8 cellular contexts compared by ENCODE assay signal in genomic region chr5:1140188-1140817, GRCh38. TPM values are rescaled to one million over a fixed set of nuclear protein-coding genes. Genes with fewer than 3 reads are reported as not detected.
DNase-seq lines count a peak whose midpoint lies in the region; ATAC-seq and TF ChIP-seq lines count a peak whose summit lies in the region.

No MANE protein-coding gene starts in this region.

- no peak overlapping the region for H3K27ac Mint-ChIP-seq in activated T-cell treated with anti-CD3 and anti-CD28 coated beads, Interleukin-2, amount 50 U/mL, for 24 hours

- intact Hi-C loops in thyroid gland (cut with DNase I) = no loop called here

- H4K20me1 ChIP-seq in OCI-LY3 (ENCODE audit: insufficient read depth, low read length) = no peaks in the 10 kb centered on the region

- H3K36me3 ChIP-seq in OCI-LY3 (replicated peaks; ENCODE audit: low read depth, low read length) (no peaks in the 10 kb centered on the region), thyroid gland (no peaks in the 10 kb centered on the region)

- H3K27ac ChIP-seq in 22Rv1 = no peak overlapping the region
- peak overlapping the region; percentile 66 for H3K27ac ChIP-seq in OCI-LY3 (ENCODE audit: low read length)
- H3K27ac ChIP-seq in thyroid gland = no peak overlapping the region

- WGBS in thyroid gland, 2 donors = 25 to 37% methylated on average over 8 to 19 of the region's 22 CpGs

- H3K36me3 Mint-ChIP-seq in activated T-cell treated with anti-CD3 and anti-CD28 coated beads, Interleukin-2, amount 50 U/mL, for 24 hours (ENCODE audit: low read depth) = no peaks in the 10 kb centered on the region

- H3K27me3 Mint-ChIP-seq in activated T-cell treated with anti-CD3 and anti-CD28 coated beads, Interleukin-2, amount 50 U/mL, for 24 hours = peaks cover 2% of the 10 kb centered on the region

- ATAC-seq in GM18861 (IDR thresholded peaks at IDR 0.05; ENCODE audit: unreplicated experiment) = peak; percentile 64
- peak; percentile 86 for ATAC-seq in omental fat pad (ENCODE audit: low FRiP score)

- TF ChIP-seq CTCF in 22Rv1 (IDR thresholded peaks at IDR 0.05) (peak; percentile 86), OCI-LY3 (IDR thresholded peaks at IDR 0.05; ENCODE audit: low read depth, low read length) (peak; percentile 78), fibroblast of pulmonary artery (IDR thresholded peaks at IDR 0.05; ENCODE audit: low read length, missing control alignments) (peak; percentile 71), omental fat pad (IDR thresholded peaks at IDR 0.05) (peak in 1 of 3 donors; percentile 35), thyroid gland (IDR thresholded peaks at IDR 0.05) (peak; percentile 55 to 75 (median 68))

- H3K4me3 ChIP-seq in OCI-LY3 (ENCODE audit: low read length) (peak overlapping the region; percentile 72), fibroblast of pulmonary artery (replicated peaks; ENCODE audit: low read depth, low read length) (no peak overlapping the region), thyroid gland (replicated peaks in 1 of 3) (no peak overlapping the region)

- no peaks in the 10 kb centered on the region for H3K79me2 ChIP-seq in OCI-LY3 (ENCODE audit: low read length)

- TF ChIP-seq POLR2A in thyroid gland (IDR thresholded peaks at IDR 0.05) = no peak

- peak overlapping the region; percentile 72 for H3K4me2 ChIP-seq in OCI-LY3 (ENCODE audit: low read length)

- H3K4me3 Mint-ChIP-seq in activated T-cell treated with anti-CD3 and anti-CD28 coated beads, Interleukin-2, amount 50 U/mL, for 24 hours = no peak overlapping the region

- 0 out of 2 replicates have a peak overlapping the region, but pooled peaks have one; percentile 59 for H2AFZ ChIP-seq in OCI-LY3 (ENCODE audit: low read depth, low read length)

- DNase-seq in HUDEP-2 (lab: John Stamatoyannopoulos, UW; ENCODE audit: unreplicated experiment in 76 of 76) = peak in 64 of 76 experiments; percentile 13 to 80 (median 56)
- DNase-seq in activated T-cell treated with anti-CD3 and anti-CD28 coated beads, Interleukin-2, amount 50 U/mL, for 24 hours = peak; percentile 87
- peak; percentile 48 for DNase-seq in fibroblast of pulmonary artery (ENCODE audit: low read depth)
- DNase-seq in omental fat pad (ENCODE audit: low spot score) = peak; percentile 76
- peak; percentile 75 to 77 for DNase-seq in thyroid gland

- H3K4me1 ChIP-seq in OCI-LY3 (ENCODE audit: low read length) (peaks cover 49% of the 10 kb centered on the region), thyroid gland (peaks cover 0 to 19% of the 10 kb centered on the region in 2 donors)

- no peaks in the 10 kb centered on the region for H3K27me3 ChIP-seq in OCI-LY3 (ENCODE audit: low read depth, low read length)
- H3K27me3 ChIP-seq in thyroid gland = no peaks in the 10 kb centered on the region

- peaks cover 5% of the 10 kb centered on the region for H3K4me1 Mint-ChIP-seq in activated T-cell treated with anti-CD3 and anti-CD28 coated beads, Interleukin-2, amount 50 U/mL, for 24 hours (ENCODE audit: low read depth)

- H3K9me3 Mint-ChIP-seq in activated T-cell treated with anti-CD3 and anti-CD28 coated beads, Interleukin-2, amount 50 U/mL, for 24 hours = peaks cover 2% of the 10 kb centered on the region

- peak overlapping the region; percentile 55; the same call in 1 of the 2 replicates for H3K9ac ChIP-seq in OCI-LY3 (ENCODE audit: low read length)

- H3K9me3 ChIP-seq in OCI-LY3 (ENCODE audit: insufficient read depth, low read length) (no peaks in the 10 kb centered on the region), thyroid gland (no peaks in the 10 kb centered on the region)

RNA-seq across cellular contexts. Expression of gene SLC12A7, which starts 28.4 kb away (rescaled TPM):
- total RNA-seq in omental fat pad = 10 to 100 TPM; 17.2 to 39.0 (median 27.5) TPM
- total RNA-seq in thyroid gland = 10 to 100 TPM; 26.1 to 41.6 (median 29.1) TPM
